18 cellular contexts compared by ENCODE assay signal in genomic region chr11:5809905-5810792, GRCh38. TPM values are rescaled to one million over a fixed set of nuclear protein-coding genes. Genes with fewer than 3 reads are reported as not detected.
"Had no signal": no experiment of that assay in that cellular context is flagged by ENCODE, and none has a peak within 500 bp of the region (broad histone marks: within the 10 kb centered on the region; RNA-seq: fewer than 3 reads in every experiment).

No MANE protein-coding gene starts in this region.

- H3K27me3 ChIP-seq: left lung, neutrophil, transverse colon had no signal

- DNase-seq: activated CD4-positive, alpha-beta T cell treated with anti-CD3 and anti-CD28 coated beads for 1 hour; activated CD4-positive, alpha-beta T cell treated with anti-CD3 and anti-CD28 coated beads, Interleukin-2, amount 50 U/mL, for 4 hours; activated effector memory CD4-positive, alpha-beta T cell treated with anti-CD3 and anti-CD28 coated beads, Interleukin-2, amount 50 U/mL, for 16 hours; amniotic stem cell; dorsolateral prefrontal cortex; endodermal cell; hippocampal formation; kidney; left lung; naive thymus-derived CD8-positive, alpha-beta T cell; T-helper 2 cell; transverse colon had no signal

- H3K36me3 ChIP-seq: left lung, neutrophil, transverse colon had no signal

- H3K27ac ChIP-seq: dorsolateral prefrontal cortex, left lung, transverse colon had no signal

- ATAC-seq: esophagus mucosa had no signal

- H3K9me3 Mint-ChIP-seq: endodermal cell; naive thymus-derived CD8-positive, alpha-beta T cell had no signal

- H3K27ac Mint-ChIP-seq: activated naive CD8-positive, alpha-beta T cell; endodermal cell had no signal

- H3K36me3 Mint-ChIP-seq: activated naive CD8-positive, alpha-beta T cell; naive thymus-derived CD8-positive, alpha-beta T cell had no signal

- H3K4me3 Mint-ChIP-seq: endodermal cell had no signal

- H3K9me3 ChIP-seq: left lung, neutrophil, transverse colon had no signal

RNA-seq across cellular contexts. Expression of gene OR52N2, which starts 1.4 kb away (rescaled TPM):
- total RNA-seq: cardiac septum; endodermal cell; esophagus mucosa; kidney; left lung; mucosa of gallbladder; naive thymus-derived CD8-positive, alpha-beta T cell; posterior vena cava; transverse colon had no signal
- polyA plus RNA-seq: naive thymus-derived CD8-positive, alpha-beta T cell had no signal

RNA-seq across cellular contexts. Expression of gene OR52N1, which starts 19.1 kb away (rescaled TPM):
- total RNA-seq: cardiac septum; endodermal cell; esophagus mucosa; kidney; left lung; mucosa of gallbladder; naive thymus-derived CD8-positive, alpha-beta T cell; posterior vena cava; transverse colon had no signal
- polyA plus RNA-seq: naive thymus-derived CD8-positive, alpha-beta T cell had no signal

RNA-seq across cellular contexts. Expression of gene OR52N5, which starts 27.0 kb away (rescaled TPM):
- total RNA-seq: cardiac septum; endodermal cell; esophagus mucosa; kidney; left lung; mucosa of gallbladder; naive thymus-derived CD8-positive, alpha-beta T cell; posterior vena cava had no signal
- polyA plus RNA-seq: naive thymus-derived CD8-positive, alpha-beta T cell had no signal

RNA-seq across cellular contexts. Expression of gene OR52E6, which starts 31.5 kb away (rescaled TPM):
- total RNA-seq: cardiac septum; endodermal cell; esophagus mucosa; kidney; left lung; mucosa of gallbladder; naive thymus-derived CD8-positive, alpha-beta T cell; posterior vena cava; transverse colon had no signal
- polyA plus RNA-seq: naive thymus-derived CD8-positive, alpha-beta T cell had no signal

RNA-seq across cellular contexts. Expression of gene OR52E8, which starts 47.3 kb away (rescaled TPM):
- total RNA-seq: cardiac septum; endodermal cell; esophagus mucosa; left lung; mucosa of gallbladder; naive thymus-derived CD8-positive, alpha-beta T cell; posterior vena cava; transverse colon had no signal
- polyA plus RNA-seq: naive thymus-derived CD8-positive, alpha-beta T cell had no signal
